9 cellular contexts compared by ENCODE assay signal in genomic region chr10:44975487-44976331, GRCh38. TPM values are rescaled to one million over a fixed set of nuclear protein-coding genes. Genes with fewer than 3 reads are reported as not detected.
DNase-seq lines count a peak whose midpoint lies in the region; ATAC-seq, FAIRE-seq and TF ChIP-seq lines count a peak whose summit lies in the region.
"Had no signal": no experiment of that assay in that cellular context is flagged by ENCODE, and none has a peak within 500 bp of the region (broad histone marks: within the 10 kb centered on the region; RNA-seq: fewer than 3 reads in every experiment).

No MANE protein-coding gene starts in this region.

- peak overlapping the region; percentile 80 for H3K4me3 ChIP-seq in BLaER1
- H3K4me3 ChIP-seq in bronchial epithelial cell (ENCODE audit: low read depth, low read length): no peak overlapping the region

- peaks cover 31% of the 10 kb centered on the region for H3K36me3 ChIP-seq in BLaER1
- no peaks in the 10 kb centered on the region for H3K36me3 ChIP-seq in bronchial epithelial cell (ENCODE audit: control insufficient read depth, insufficient read depth, low read length)

- no peaks in the 10 kb centered on the region for H3K9me3 ChIP-seq in BLaER1

- H3K9ac ChIP-seq in BLaER1: peak overlapping the region; percentile 88

- peak overlapping the region; percentile 48 for H3K4me3 Mint-ChIP-seq in mesothelial cell of epicardium

- H3K4me1 Mint-ChIP-seq in mesothelial cell of epicardium: peaks cover 69% of the 10 kb centered on the region

- H3K27me3 Mint-ChIP-seq in mesothelial cell of epicardium (ENCODE audit: low read depth): no peaks in the 10 kb centered on the region

- peak; percentile 52 for DNase-seq in HuH-7 (ENCODE audit: low spot score)
- peak; percentile 36 for DNase-seq in bronchial epithelial cell (ENCODE audit: low read depth)
- peak; percentile 59 to 78 for DNase-seq in mesothelial cell of epicardium (ENCODE audit: low spot score in 2 of 2, unreplicated experiment in 2 of 2)
- DNase-seq in NCI-H2081 treated with DMSO at 0.1 percent for 48 hours (lab: John Stamatoyannopoulos, UW): no peak
- no peak for DNase-seq in stimulated activated CD4-positive, alpha-beta T cell treated with anti-CD3 and anti-CD28 coated beads, Interleukin-2, amount 100 ng/mL, for 24 hours
- DNase-seq in frontal cortex (ENCODE audit: low spot score in 2 of 2): no peak

- H3K4me1 ChIP-seq in BLaER1: peaks cover 90% of the 10 kb centered on the region

- ATAC-seq in GM21717 (IDR thresholded peaks at IDR 0.05; ENCODE audit: unreplicated experiment): no peak

- peak overlapping the region; percentile 100 for H3K4me2 ChIP-seq in BLaER1

- peak overlapping the region; percentile 86 for H3K27ac ChIP-seq in BLaER1

- peak overlapping the region; percentile 91 for H3K27ac Mint-ChIP-seq in mesothelial cell of epicardium

- H3K36me3 Mint-ChIP-seq in mesothelial cell of epicardium: peaks cover 6% of the 10 kb centered on the region

- no peaks in the 10 kb centered on the region for H3K9me3 Mint-ChIP-seq in mesothelial cell of epicardium

- TF ChIP-seq CTCF in bronchial epithelial cell (IDR thresholded peaks at IDR 0.05; ENCODE audit: insufficient read depth, low read length, severe bottlenecking) (no peak), mesothelial cell of epicardium (IDR thresholded peaks at IDR 0.05; ENCODE audit: unreplicated experiment) (no peak)

- no peak for FAIRE-seq in bronchial epithelial cell (lab: Jason Lieb, UNC)
- FAIRE-seq in frontal cortex (lab: Jason Lieb, UNC): no peak
- FAIRE-seq: colon had no signal

- peaks cover 23% of the 10 kb centered on the region for H4K20me1 ChIP-seq in BLaER1

- H3K27me3 ChIP-seq in BLaER1: no peaks in the 10 kb centered on the region
- no peaks in the 10 kb centered on the region for H3K27me3 ChIP-seq in bronchial epithelial cell (ENCODE audit: control insufficient read depth, insufficient read depth, low read length)

RNA-seq across cellular contexts. Expression of gene DEPP1, which starts 2.9 kb away (rescaled TPM):
- 0.26 and 1.0 TPM in 2 replicates for total RNA-seq in bronchial epithelial cell
- 8.0 to 11.1 TPM (median 10.1 TPM) in 3 replicates for total RNA-seq in mesothelial cell of epicardium
- total RNA-seq in frontal cortex: 4.1 TPM

RNA-seq across cellular contexts. Expression of gene RASSF4, which starts 16.1 kb away (rescaled TPM):
- total RNA-seq in bronchial epithelial cell: 0.26 and 0.51 TPM in 2 replicates
- total RNA-seq in mesothelial cell of epicardium: 15.4 to 16.6 TPM (median 16.3 TPM) in 3 replicates
- 8.6 TPM for total RNA-seq in frontal cortex

RNA-seq across cellular contexts. Expression of gene ZNF22, which starts 25.0 kb away (rescaled TPM):
- total RNA-seq in bronchial epithelial cell (4.6 and 9.2 TPM in 2 replicates), mesothelial cell of epicardium (44.7 to 46.8 TPM (median 45.2 TPM) in 3 replicates), frontal cortex (46.9 TPM)

Comparison
In these comparisons a context has a peak if more than half of its experiments do, and no peak if none do; other contexts are left out.
1. DNase-seq: peak in HuH-7 (single experiment), bronchial epithelial cell (single experiment) and mesothelial cell of epicardium (2 of 2); none in NCI-H2081 treated with DMSO at 0.1 percent for 48 hours (single experiment), stimulated activated CD4-positive, alpha-beta T cell treated with anti-CD3 and anti-CD28 coated beads, Interleukin-2, amount 100 ng/mL, for 24 hours (0 of 2) and frontal cortex (0 of 2).